Comparison of ENCODE assay signal across 8 cellular contexts in the genomic region with DNA sequence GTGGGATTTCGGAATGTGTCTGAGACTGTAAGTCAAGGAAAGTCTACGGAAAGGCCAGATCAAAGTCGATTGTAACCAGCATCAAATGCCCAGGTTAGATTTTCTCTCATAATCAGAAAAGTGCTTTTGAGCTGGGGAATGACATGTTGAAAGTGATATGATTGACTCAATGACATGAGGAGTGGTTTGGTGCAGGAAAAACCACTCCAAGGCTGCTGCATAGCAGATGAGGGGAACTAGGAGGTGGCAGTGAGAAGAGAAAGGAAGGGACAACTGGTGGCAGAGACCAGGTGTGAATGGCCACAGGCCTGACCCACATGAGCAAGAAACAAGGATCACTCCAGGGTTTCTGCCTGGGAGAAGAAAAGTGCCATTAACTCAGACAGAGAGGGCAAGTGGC. TPM values are rescaled to one million over a fixed set of nuclear protein-coding genes. Genes with fewer than 3 reads are reported as not detected.
DNase-seq lines count a peak whose midpoint lies in the region; ATAC-seq and TF ChIP-seq lines count a peak whose summit lies in the region.

No MANE protein-coding gene starts in this region.

- no peak for TF ChIP-seq CTCF in cardiac fibroblast (IDR thresholded peaks at IDR 0.05; ENCODE audit: low read depth, low read length)
- no peak for TF ChIP-seq CTCF in omental fat pad (IDR thresholded peaks at IDR 0.05)

- no peak for DNase-seq in stimulated activated naive CD8-positive, alpha-beta T cell treated with anti-CD3 and anti-CD28 coated beads, Interleukin-15, Interleukin-2, amounts not matched to agents 100 U/mL and 50 U/mL, for 24 hours
- DNase-seq in cardiac fibroblast (ENCODE audit: low read depth in 2 of 2) (no peak), aorta (no peak), pons (ENCODE audit: low spot score) (no peak), omental fat pad (ENCODE audit: low spot score) (no peak)

- no peak for ATAC-seq in stimulated activated naive CD8-positive, alpha-beta T cell treated with anti-CD3 and anti-CD28 coated beads, Interleukin-15, Interleukin-2, amounts not matched to agents 100 U/mL and 50 U/mL, for 24 hours
- no peak for ATAC-seq in aorta (ENCODE audit: low FRiP score)
- no peak for ATAC-seq in HG03159 (IDR thresholded peaks at IDR 0.05; ENCODE audit: unreplicated experiment)
- ATAC-seq in omental fat pad (ENCODE audit: low FRiP score), result no peak

- peaks cover 54% of the 10 kb centered on the region for H3K4me1 Mint-ChIP-seq in stimulated activated naive CD8-positive, alpha-beta T cell treated with anti-CD3 and anti-CD28 coated beads, Interleukin-15, Interleukin-2, amounts not matched to agents 100 ng/mL and 50 ng/mL, for 24 hours (ENCODE audit: low read depth)

- intact Hi-C loops in aorta (cut with DNase I), result no loop called here

- H3K4me3 ChIP-seq in cardiac fibroblast (replicated peaks in 1 of 2; ENCODE audit: low read depth in 2 of 2, low read length in 2 of 2) (peak overlapping the region; percentile 74 to 99), mononuclear cell (ENCODE audit: low read length) (peak overlapping the region; percentile 95), aorta (ENCODE audit: low read length in 2 of 2) (peak overlapping the region; percentile 49 to 62)

- H3K27me3 Mint-ChIP-seq in stimulated activated naive CD8-positive, alpha-beta T cell treated with anti-CD3 and anti-CD28 coated beads, Interleukin-15, Interleukin-2, amounts not matched to agents 100 ng/mL and 50 ng/mL, for 24 hours, result peaks cover 4% of the 10 kb centered on the region

- H3K27me3 ChIP-seq in mononuclear cell (ENCODE audit: insufficient read depth, low read length) (no peaks in the 10 kb centered on the region), aorta (ENCODE audit: control insufficient read depth in 1 of 2, insufficient read depth in 2 of 2, low read length in 1 of 2) (no peaks in the 10 kb centered on the region)

- H3K4me1 ChIP-seq in mononuclear cell (ENCODE audit: insufficient read depth, low read length) (peaks cover 58% of the 10 kb centered on the region), aorta (ENCODE audit: control insufficient read depth in 1 of 2, insufficient read depth in 2 of 2, low read length in 2 of 2) (no peaks in the 10 kb centered on the region)

- peak overlapping the region in 1 of 2 donors; percentile 87 for H3K27ac ChIP-seq in aorta (ENCODE audit: low read depth in 1 of 2, low read length in 2 of 2)

- H3K9me3 ChIP-seq in mononuclear cell (ENCODE audit: low read depth, low read length), result no peaks in the 10 kb centered on the region
- H3K9me3 ChIP-seq in aorta (ENCODE audit: control insufficient read depth, low read length), result no peaks in the 10 kb centered on the region

- no peaks in the 10 kb centered on the region for H3K36me3 Mint-ChIP-seq in stimulated activated naive CD8-positive, alpha-beta T cell treated with anti-CD3 and anti-CD28 coated beads, Interleukin-15, Interleukin-2, amounts not matched to agents 100 ng/mL and 50 ng/mL, for 24 hours (ENCODE audit: low read depth)

- no peaks in the 10 kb centered on the region for H3K36me3 ChIP-seq in aorta (ENCODE audit: control insufficient read depth in 1 of 2, insufficient read depth in 2 of 2, low read length in 1 of 2)

- H3K9me3 Mint-ChIP-seq in stimulated activated naive CD8-positive, alpha-beta T cell treated with anti-CD3 and anti-CD28 coated beads, Interleukin-15, Interleukin-2, amounts not matched to agents 100 ng/mL and 50 ng/mL, for 24 hours, result no peaks in the 10 kb centered on the region

- peak overlapping the region; percentile 83 for H3K27ac Mint-ChIP-seq in stimulated activated naive CD8-positive, alpha-beta T cell treated with anti-CD3 and anti-CD28 coated beads, Interleukin-15, Interleukin-2, amounts not matched to agents 100 ng/mL and 50 ng/mL, for 24 hours

- H3K4me3 Mint-ChIP-seq in stimulated activated naive CD8-positive, alpha-beta T cell treated with anti-CD3 and anti-CD28 coated beads, Interleukin-15, Interleukin-2, amounts not matched to agents 100 ng/mL and 50 ng/mL, for 24 hours, result peak overlapping the region; percentile 91

- 13 to 16% methylated on average over 3 of the region's 3 CpGs for WGBS in aorta, 2 donors

RNA-seq across cellular contexts. Expression of gene SLC35F6, which starts 0.8 kb away (rescaled TPM):
- total RNA-seq in mononuclear cell (30.3 TPM), aorta (10 to 100 TPM; 33.2 to 34.6 TPM), omental fat pad (10 to 100 TPM; 43.0 to 84.9 (median 57.7) TPM)
- polyA plus RNA-seq in aorta, result 1 to 10 TPM; 9.6 to 10.0 TPM

RNA-seq across cellular contexts. Expression of gene CENPA, which starts 20.9 kb away (rescaled TPM):
- 0.63 TPM for total RNA-seq in mononuclear cell
- total RNA-seq in aorta, result 1 to 10 TPM in 1 of 2 donors, under 1 TPM in 1; 0.23 to 1.2 TPM
- polyA plus RNA-seq in aorta, result not detected
- total RNA-seq in omental fat pad, result 1 to 10 TPM in 1 of 4 donors, under 1 TPM in 1, not detected in 2; 0.46 to 1.1 TPM
